24 cellular contexts compared by ENCODE assay signal in genomic region chr2:30294147-30294546, GRCh38.
DNase-seq lines count a peak whose midpoint lies in the region; ATAC-seq and TF ChIP-seq lines count a peak whose summit lies in the region.
"Had no signal": no experiment of that assay in that cellular context is flagged by ENCODE, and none has a peak within 500 bp of the region (broad histone marks: within the 10 kb centered on the region; RNA-seq: fewer than 3 reads in every experiment).

No MANE protein-coding gene starts in this region.

- no peaks in the 10 kb centered on the region for H3K79me2 ChIP-seq in smooth muscle cell (ENCODE audit: low read depth)
- H3K79me2 ChIP-seq: parathyroid adenoma had no signal

- H3K4me1 Mint-ChIP-seq in HFFc6 (ENCODE audit: low read depth) (peaks cover 16% of the 10 kb centered on the region), T-helper 17 cell (no peaks in the 10 kb centered on the region), immature natural killer cell (peaks cover 32 to 42% of the 10 kb centered on the region in 2 donors)
- peaks cover 29% of the 10 kb centered on the region for H3K4me1 Mint-ChIP-seq in activated T-cell treated with anti-CD3 and anti-CD28 coated beads, Interleukin-2, amount 50 U/mL, for 24 hours (ENCODE audit: low read depth)
- H3K4me1 Mint-ChIP-seq: nephron progenitor cell had no signal

- H3K36me3 Mint-ChIP-seq in HFFc6 (ENCODE audit: low read depth) (no peaks in the 10 kb centered on the region), T-helper 17 cell (ENCODE audit: low read depth) (no peaks in the 10 kb centered on the region), immature natural killer cell (no peaks in the 10 kb centered on the region)
- no peaks in the 10 kb centered on the region for H3K36me3 Mint-ChIP-seq in activated T-cell treated with anti-CD3 and anti-CD28 coated beads, Interleukin-2, amount 50 U/mL, for 24 hours (ENCODE audit: low read depth)
- H3K36me3 Mint-ChIP-seq: CD4-positive, CD25-positive, alpha-beta regulatory T cell had no signal

- H3K9me3 ChIP-seq in T-helper 17 cell (ENCODE audit: control insufficient read depth, low read length, poor library complexity, severe bottlenecking) (no peaks in the 10 kb centered on the region), smooth muscle cell (replicated peaks; ENCODE audit: low read depth) (no peaks in the 10 kb centered on the region)
- H3K9me3 ChIP-seq: left ventricle myocardium inferior, suprapubic skin had no signal

- H3K36me3 ChIP-seq in smooth muscle cell (ENCODE audit: low read depth) = no peaks in the 10 kb centered on the region
- H3K36me3 ChIP-seq: left ventricle myocardium inferior, suprapubic skin had no signal

- no peak for ATAC-seq in T-helper 17 cell
- ATAC-seq: activated CD4-positive, CD25-positive, alpha-beta regulatory T cell treated with anti-CD3 and anti-CD28 coated beads, Interleukin-2, amount 50 U/mL, for 24 hours had no signal

- H4K20me1 ChIP-seq in smooth muscle cell (ENCODE audit: low read depth) = no peaks in the 10 kb centered on the region

- TF ChIP-seq CTCF in HFFc6 (IDR thresholded peaks at IDR 0.05) = no peak
- no peak for TF ChIP-seq CTCF in smooth muscle cell (IDR thresholded peaks at IDR 0.05; ENCODE audit: borderline replicate concordance, insufficient read depth, poor library complexity, severe bottlenecking)

- H3F3A ChIP-seq in smooth muscle cell (ENCODE audit: low read depth) = peaks cover 6% of the 10 kb centered on the region

- H3K4me3 Mint-ChIP-seq in HFFc6 (no peak overlapping the region), T-helper 17 cell (no peak overlapping the region), immature natural killer cell (peak overlapping the region; percentile 34 to 65 (median 51))
- no peak overlapping the region for H3K4me3 Mint-ChIP-seq in activated T-cell treated with anti-CD3 and anti-CD28 coated beads, Interleukin-2, amount 50 U/mL, for 24 hours
- H3K4me3 Mint-ChIP-seq: CD4-positive, CD25-positive, alpha-beta regulatory T cell; nephron progenitor cell had no signal

- H3K4me2 ChIP-seq in smooth muscle cell = no peak overlapping the region
- H3K4me2 ChIP-seq: KMS-11 had no signal

- no peak overlapping the region for H3K9ac ChIP-seq in smooth muscle cell (ENCODE audit: low read depth)
- H3K9ac ChIP-seq: KMS-11, parathyroid adenoma had no signal

- no peak overlapping the region for H3K4me3 ChIP-seq in smooth muscle cell
- H3K4me3 ChIP-seq: GM12878, left ventricle myocardium inferior, suprapubic skin had no signal

- H3K9me3 Mint-ChIP-seq in HFFc6 (no peaks in the 10 kb centered on the region), immature natural killer cell (no peaks in the 10 kb centered on the region)
- H3K9me3 Mint-ChIP-seq in activated T-cell treated with anti-CD3 and anti-CD28 coated beads, Interleukin-2, amount 50 U/mL, for 24 hours = no peaks in the 10 kb centered on the region
- H3K9me3 Mint-ChIP-seq: nephron progenitor cell had no signal

- DNase-seq in HFFc6 (no peak), T-helper 17 cell (no peak), immature natural killer cell (peak in 2 of 3 donors; percentile 34 to 46), smooth muscle cell (lab: John Stamatoyannopoulos, UW; ENCODE audit: unreplicated experiment) (no peak), NCI-H1930 (lab: John Stamatoyannopoulos, UW) (no peak), medulla oblongata (ENCODE audit: extremely low spot score) (no peak)
- DNase-seq in activated T-cell treated with anti-CD3 and anti-CD28 coated beads, Interleukin-2, amount 50 U/mL, for 24 hours = no peak
- DNase-seq: activated CD4-positive, alpha-beta T cell treated with anti-CD3 and anti-CD28 coated beads, Interleukin-2, amount 50 U/mL, for 48 hours; activated effector memory CD4-positive, alpha-beta T cell treated with Interleukin-2 at 50 U/mL for 16 hours; CD4-positive, CD25-positive, alpha-beta regulatory T cell; left ventricle myocardium inferior; midbrain; MM.1S; NCI-H1417; NCI-H2081 treated with DMSO at 0.1 percent for 48 hours; NCI-H345; NCI-H774; nephron progenitor cell; stimulated activated CD4-positive, alpha-beta T cell treated with anti-CD3 and anti-CD28 coated beads, Interleukin-2, amount 100 ng/mL, for 48 hours had no signal

- no peaks in the 10 kb centered on the region for H3K27me3 ChIP-seq in smooth muscle cell (ENCODE audit: low read depth)
- H3K27me3 ChIP-seq: suprapubic skin had no signal

- H3K27me3 Mint-ChIP-seq in HFFc6 (ENCODE audit: insufficient read depth) (no peaks in the 10 kb centered on the region), T-helper 17 cell (no peaks in the 10 kb centered on the region), immature natural killer cell (ENCODE audit: low read depth in 3 of 3) (peaks cover 0 to 6% (median 0%) of the 10 kb centered on the region in 3 donors)
- H3K27me3 Mint-ChIP-seq in activated T-cell treated with anti-CD3 and anti-CD28 coated beads, Interleukin-2, amount 50 U/mL, for 24 hours = no peaks in the 10 kb centered on the region

- H3K4me1 ChIP-seq in smooth muscle cell (ENCODE audit: low read depth) = no peaks in the 10 kb centered on the region

- peak overlapping the region; percentile 79 for H3K27ac ChIP-seq in smooth muscle cell (ENCODE audit: low read depth)
- H3K27ac ChIP-seq: KMS-11, left ventricle myocardium inferior, parathyroid adenoma, suprapubic skin had no signal

- WGBS in smooth muscle cell (ENCODE audit: low lambda C conversion rate) = 92% methylated on average over 5 of the region's 5 CpGs

- H3K27ac Mint-ChIP-seq in HFFc6 = peak overlapping the region; percentile 71
- H3K27ac Mint-ChIP-seq in T-helper 17 cell = peak overlapping the region; percentile 14
- H3K27ac Mint-ChIP-seq in immature natural killer cell = peak overlapping the region; percentile 72 to 92 (median 86)
- H3K27ac Mint-ChIP-seq in activated T-cell treated with anti-CD3 and anti-CD28 coated beads, Interleukin-2, amount 50 U/mL, for 24 hours = no peak overlapping the region

- H2AFZ ChIP-seq in smooth muscle cell (ENCODE audit: low read depth) = no peak overlapping the region
- H2AFZ ChIP-seq: parathyroid adenoma had no signal

Comparison
In these comparisons a context has a peak if more than half of its experiments do, and no peak if none do; other contexts are left out.
1. DNase-seq: peak in immature natural killer cell (2 of 3); none in HFFc6 (single experiment), T-helper 17 cell (0 of 3), smooth muscle cell (single experiment), activated T-cell treated with anti-CD3 and anti-CD28 coated beads, Interleukin-2, amount 50 U/mL, for 24 hours (single experiment), NCI-H1930 (0 of 2) and medulla oblongata (single experiment).
2. H3K4me3 Mint-ChIP-seq: peak in immature natural killer cell (5 of 5); none in HFFc6 (single experiment), T-helper 17 cell (single experiment) and activated T-cell treated with anti-CD3 and anti-CD28 coated beads, Interleukin-2, amount 50 U/mL, for 24 hours (single experiment).